In genomic region chr1:11841245-11842153, GRCh38 we compare ENCODE assay signal across 18 cellular contexts. TPM values are rescaled to one million over a fixed set of nuclear protein-coding genes. Genes with fewer than 3 reads are reported as not detected.
DNase-seq lines count a peak whose midpoint lies in the region; ATAC-seq and TF ChIP-seq lines count a peak whose summit lies in the region.
"Had no signal": no experiment of that assay in that cellular context is flagged by ENCODE, and none has a peak within 500 bp of the region (broad histone marks: within the 10 kb centered on the region; RNA-seq: fewer than 3 reads in every experiment).

No MANE protein-coding gene starts in this region.

- H3K27ac ChIP-seq in WERI-Rb-1 = peak overlapping the region; percentile 15
- H3K27ac ChIP-seq: SJSA1 had no signal

- H3K9me3 ChIP-seq in Loucy (ENCODE audit: insufficient read depth, low read depth, low read length) (no peaks in the 10 kb centered on the region), WERI-Rb-1 (ENCODE audit: severe bottlenecking) (no peaks in the 10 kb centered on the region)
- H3K9me3 ChIP-seq: Caco-2, MG63, SJSA1 had no signal

- peak; percentile 29 for DNase-seq in NCI-H345 (lab: John Stamatoyannopoulos, UW)
- DNase-seq in NCI-H345 treated with DMSO at 0.1 percent for 48 hours (lab: John Stamatoyannopoulos, UW; ENCODE audit: unreplicated experiment) = no peak
- DNase-seq in WERI-Rb-1 = peak; percentile 53
- DNase-seq in posterior vena cava (ENCODE audit: low spot score) = peak; percentile 79
- DNase-seq in NCI-H2171 treated with DMSO at 0.1 percent for 48 hours (lab: John Stamatoyannopoulos, UW) = no peak
- DNase-seq in activated naive CD4-positive, alpha-beta T cell treated with Interleukin-2 at 50 U/mL for 16 hours = no peak
- DNase-seq: ACHN, Caco-2, glutamatergic neuron, H9, immature natural killer cell, MG63 had no signal

- H3K9ac ChIP-seq in Loucy (ENCODE audit: low read depth, low read length, poor library complexity, severe bottlenecking) = peak overlapping the region; percentile 69

- no peak for ATAC-seq in GM21529 (IDR thresholded peaks at IDR 0.05; ENCODE audit: unreplicated experiment)

- H4K20me1 ChIP-seq in Loucy (ENCODE audit: insufficient read depth, low read length, poor library complexity, severe bottlenecking) = peaks cover 3% of the 10 kb centered on the region

- no peak overlapping the region for H2AFZ ChIP-seq in Loucy (ENCODE audit: low read length)

- H3K9me2 ChIP-seq in Loucy (replicated peaks; ENCODE audit: low read depth, low read length) = no peaks in the 10 kb centered on the region

- H3K4me1 ChIP-seq in Loucy (ENCODE audit: insufficient read depth, low read length, poor library complexity, severe bottlenecking) = peaks cover 27% of the 10 kb centered on the region
- H3K4me1 ChIP-seq: Caco-2, SJSA1 had no signal

- H3K4me3 ChIP-seq in Loucy (ENCODE audit: low read length, poor library complexity, severe bottlenecking) = peak overlapping the region; percentile 42
- H3K4me3 ChIP-seq in WERI-Rb-1 (ENCODE audit: low read depth, low read length) = no peak overlapping the region
- H3K4me3 ChIP-seq: MG63, SJSA1 had no signal

- H3K27me3 ChIP-seq in Loucy (ENCODE audit: insufficient read depth, low read length, poor library complexity, severe bottlenecking) (no peaks in the 10 kb centered on the region), WERI-Rb-1 (ENCODE audit: insufficient read depth, low read depth, severe bottlenecking) (no peaks in the 10 kb centered on the region)
- H3K27me3 ChIP-seq: MG63, SJSA1 had no signal

- H3K4me2 ChIP-seq in Loucy (ENCODE audit: low read depth, low read length, poor library complexity, severe bottlenecking) = peak overlapping the region; percentile 77

- no peaks in the 10 kb centered on the region for H3K79me2 ChIP-seq in Loucy (ENCODE audit: insufficient read depth, low read length)

- H3K36me3 ChIP-seq in Loucy (ENCODE audit: insufficient read depth, low read length) (peaks cover 51% of the 10 kb centered on the region; the same call in 1 of the 2 replicates), WERI-Rb-1 (peaks cover 72% of the 10 kb centered on the region)

- no peak for TF ChIP-seq CTCF in Loucy (conservative IDR thresholded peaks at IDR 0.05; ENCODE audit: low read length)
- no peak for TF ChIP-seq CTCF in WERI-Rb-1 (IDR thresholded peaks at IDR 0.05; ENCODE audit: low read depth, low read length)

- H3F3A ChIP-seq in Loucy (ENCODE audit: low read depth) = peaks cover 20% of the 10 kb centered on the region; the same call in 1 of the 2 replicates

- intact Hi-C loops in posterior vena cava (cut with DNase I) = loop anchor here in 1 of 2 donors (10.0 kb wide), 1 partner anchor 53 kb away; no protein-coding TSS in a partner anchor

RNA-seq across cellular contexts. Expression of gene NPPA, which starts 6.1 kb away (rescaled TPM):
- 1 to 10 TPM in 1 of 2 donors, not detected in 1; 3.8 TPM for total RNA-seq in posterior vena cava
- total RNA-seq: Caco-2, dermis blood vessel endothelial cell, epithelial cell of proximal tubule, H9, neural crest cell, SJSA1 had no signal

RNA-seq across cellular contexts. Expression of gene NPPB, which starts 17.2 kb away (rescaled TPM):
- total RNA-seq in posterior vena cava = not detected
- total RNA-seq: dermis blood vessel endothelial cell, neural crest cell had no signal

RNA-seq across cellular contexts. Expression of gene CLCN6, which starts 35.5 kb away (rescaled TPM):
- total RNA-seq in posterior vena cava = 10 to 100 TPM; 16.8 to 16.9 TPM

RNA-seq across cellular contexts. Expression of gene MTHFR, which starts 35.7 kb away (rescaled TPM):
- total RNA-seq in posterior vena cava = 10 to 100 TPM; 31.0 to 31.7 TPM

Comparison
In these comparisons a context has a peak if more than half of its experiments do, and no peak if none do; other contexts are left out.
1. DNase-seq: peak in NCI-H345 (single experiment), WERI-Rb-1 (single experiment) and posterior vena cava (single experiment); none in NCI-H345 treated with DMSO at 0.1 percent for 48 hours (single experiment), NCI-H2171 treated with DMSO at 0.1 percent for 48 hours (single experiment) and activated naive CD4-positive, alpha-beta T cell treated with Interleukin-2 at 50 U/mL for 16 hours (single experiment).